28 cellular contexts compared by ENCODE assay signal in the genomic region with DNA sequence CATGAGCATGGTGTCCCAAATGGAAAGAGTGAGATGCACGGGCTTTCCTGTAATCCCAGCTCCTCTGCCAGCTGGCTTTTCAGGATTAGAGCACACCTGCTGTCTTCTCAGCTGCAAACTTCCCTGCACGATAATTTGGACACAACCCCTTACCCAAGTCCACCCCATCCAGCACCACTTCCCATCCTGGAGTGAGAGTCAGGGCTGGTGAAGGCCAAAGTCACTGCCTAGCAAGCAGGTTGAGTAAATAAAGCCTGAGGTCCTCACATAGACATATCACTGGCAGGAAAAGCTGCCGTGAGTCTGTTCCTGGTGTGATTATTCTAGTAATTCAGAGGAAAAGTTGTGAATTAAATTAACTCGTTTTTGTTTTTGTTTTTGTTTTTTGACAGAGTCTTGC.
"Had no signal": no experiment of that assay in that cellular context is flagged by ENCODE, and none has a peak within 500 bp of the region (broad histone marks: within the 10 kb centered on the region; RNA-seq: fewer than 3 reads in every experiment).

No MANE protein-coding gene starts in this region.

- H3K4me2 ChIP-seq: neural progenitor cell had no signal

- H3K27ac ChIP-seq: left lung, neural progenitor cell, neutrophil, right atrium auricular region, skin epidermis, stomach, testis, thyroid gland, transverse colon, upper lobe of left lung, vagina had no signal

- H2AFZ ChIP-seq: neural progenitor cell had no signal

- DNase-seq: immature natural killer cell; kidney; left colon; left lung; mesendoderm; naive B cell; natural killer cell; nephron progenitor cell; occipital lobe; stimulated activated CD4-positive, alpha-beta T cell treated with anti-CD3 and anti-CD28 coated beads, Interleukin-12 subunit alpha, Interleukin-12 subunit beta, amount 100 ng/mL, for 4 hours; stimulated activated CD4-positive, alpha-beta T cell treated with anti-CD3 and anti-CD28 coated beads, Interleukin-15, amount 100 ng/mL, for 24 hours; stimulated activated CD4-positive, alpha-beta T cell treated with anti-CD3 and anti-CD28 coated beads, Interleukin-2, amount 100 ng/mL, for 24 hours; stimulated activated CD4-positive, alpha-beta T cell treated with anti-CD3 and anti-CD28 coated beads, Interleukin-4, amount 100 ng/mL, for 1 hour; stimulated activated naive B cell treated with anti-CD40 and anti-IgM and Interleukin-4, amounts not matched to agents 10 μg/mL and 1 μg/mL and 100 μg/mL, for 72 hours; stimulated activated naive CD8-positive, alpha-beta T cell treated with anti-CD3 and anti-CD28 coated beads, Interleukin-15, Interleukin-2, amounts not matched to agents 100 U/mL and 50 U/mL, for 24 hours; stomach; testis; thyroid gland; transverse colon; upper lobe of left lung had no signal

- H3K4me1 ChIP-seq: left lung, neural progenitor cell, right atrium auricular region, stomach, testis, thyroid gland, transverse colon, upper lobe of left lung, vagina had no signal

- H3K4me3 ChIP-seq: left lung, lung, neural progenitor cell, right atrium auricular region, skin epidermis, stomach, testis, thyroid gland, transverse colon, upper lobe of left lung, vagina had no signal

- FAIRE-seq: islet of Langerhans, kidney had no signal

- H3K9me3 ChIP-seq: left lung, neutrophil, right atrium auricular region, stomach, testis, thyroid gland, transverse colon, upper lobe of left lung, vagina had no signal

- ATAC-seq: left colon; left lung; natural killer cell; sciatic nerve; stimulated activated naive B cell treated with anti-CD40 and anti-IgM and Interleukin-4, amounts not matched to agents 10 μg/mL and 1 μg/mL and 100 μg/mL, for 72 hours; stimulated activated naive CD8-positive, alpha-beta T cell treated with anti-CD3 and anti-CD28 coated beads, Interleukin-15, Interleukin-2, amounts not matched to agents 100 U/mL and 50 U/mL, for 24 hours had no signal

- H3K27me3 ChIP-seq: neural progenitor cell, neutrophil, right atrium auricular region, testis, thyroid gland, transverse colon, upper lobe of left lung, vagina had no signal

- H3K9ac ChIP-seq: neural progenitor cell had no signal

- H3K36me3 ChIP-seq: left lung, neural progenitor cell, neutrophil, right atrium auricular region, stomach, thyroid gland, transverse colon, upper lobe of left lung, vagina had no signal
